20 cellular contexts compared by ENCODE assay signal in genomic region chr1:198472123-198472522, GRCh38.
"Had no signal": no experiment of that assay in that cellular context is flagged by ENCODE, and none has a peak within 500 bp of the region (broad histone marks: within the 10 kb centered on the region; RNA-seq: fewer than 3 reads in every experiment).

No MANE protein-coding gene starts in this region.

- H3K27me3 ChIP-seq: brain microvascular endothelial cell, cardiac muscle cell, Peyer's patch had no signal

- H3K4me1 ChIP-seq: Peyer's patch had no signal

- H3K27ac ChIP-seq: brain microvascular endothelial cell, cardiac muscle cell, Peyer's patch had no signal

- ATAC-seq: activated T-cell treated with anti-CD3 and anti-CD28 coated beads, Interleukin-2, amount 50 U/mL, for 72 hours had no signal

- H3K9me3 ChIP-seq: Peyer's patch had no signal

- H3K36me3 ChIP-seq: brain microvascular endothelial cell, cardiac muscle cell, Peyer's patch had no signal

- H3K4me3 ChIP-seq: cardiac muscle cell, Peyer's patch had no signal

- DNase-seq: activated CD4-positive, alpha-beta memory T cell treated with anti-CD3 and anti-CD28 coated beads, Interleukin-2, amount 10 ng/mL, durations not matched to agents 7 days and 5 days; activated CD4-positive, alpha-beta T cell treated with anti-CD3 and anti-CD28 coated beads, Interleukin-2, amount 50 U/mL, for 1 hour; activated CD4-positive, CD25-positive, alpha-beta regulatory T cell; activated gamma-delta T cell treated with Interleukin-2 at 50 U/mL for 16 hours; activated naive CD4-positive, alpha-beta T cell treated with anti-CD3 and anti-CD28 coated beads, Interleukin-2, amount 10 ng/mL, durations not matched to agents 7 days and 5 days; activated naive CD8-positive, alpha-beta T cell treated with anti-CD3 and anti-CD28 coated beads for 36 hours; activated T-cell treated with anti-CD3 and anti-CD28 coated beads for 4 hours; activated T-cell treated with anti-CD3 and anti-CD28 coated beads, Interleukin-2, amount 50 U/mL, for 72 hours; brain microvascular endothelial cell; MM.1S; NCI-H1105; NCI-H1436; NCI-H1694 treated with DMSO at 0.1 percent for 48 hours; NCI-H2029 treated with DMSO at 0.1 percent for 48 hours; NCI-H524; NCI-H748 treated with DMSO at 0.1 percent for 48 hours; NK-92 treated with Interleukin-12 subunit alpha and Interleukin-12 subunit beta, amount 100 ng/mL, for 24 hours; Peyer's patch; SHP77 treated with DMSO at 0.1 percent for 48 hours had no signal
